ENCODE assay signal across 18 cellular contexts in genomic region chr5:92002875-92003274, GRCh38.
DNase-seq lines count a peak whose midpoint lies in the region; TF ChIP-seq lines count a peak whose summit lies in the region.
"Had no signal": no experiment of that assay in that cellular context is flagged by ENCODE, and none has a peak within 500 bp of the region (broad histone marks: within the 10 kb centered on the region; RNA-seq: fewer than 3 reads in every experiment).

No MANE protein-coding gene starts in this region.

- H3K27ac ChIP-seq in neural progenitor cell: no peak overlapping the region
- H3K27ac ChIP-seq: BLaER1 treated with 17β-estradiol and CSF1 and Interleukin-3, amounts not matched to agents 10 nM and 100 nM; HL-60 had no signal

- no peaks in the 10 kb centered on the region for H3K79me2 ChIP-seq in neural progenitor cell (ENCODE audit: low read depth)

- H3K9ac ChIP-seq in adipocyte (ENCODE audit: low read length) (no peak overlapping the region), neural progenitor cell (no peak overlapping the region)
- H3K9ac ChIP-seq: BLaER1 treated with 17β-estradiol and CSF1 and Interleukin-3, amounts not matched to agents 10 nM and 100 nM had no signal

- H3K9me3 Mint-ChIP-seq in neural progenitor cell: no peaks in the 10 kb centered on the region
- H3K9me3 Mint-ChIP-seq: GM23338 had no signal

- CTCF ChIA-PET in GM10248 (lab: Yijun Ruan, JAX): interaction anchor here (1.5 kb wide), 1 partner anchor 15 kb away, joined by 3 read pairs; no protein-coding TSS in a partner anchor

- H3K36me3 Mint-ChIP-seq in neural progenitor cell: no peaks in the 10 kb centered on the region
- H3K36me3 Mint-ChIP-seq: CD4-positive, alpha-beta memory T cell had no signal

- H3K4me1 ChIP-seq in adipocyte (ENCODE audit: control insufficient read depth, insufficient read depth, low read length): no peaks in the 10 kb centered on the region
- no peaks in the 10 kb centered on the region for H3K4me1 ChIP-seq in neural progenitor cell

- no peaks in the 10 kb centered on the region for H3K27me3 Mint-ChIP-seq in neural progenitor cell (ENCODE audit: insufficient read depth, low read depth)
- H3K27me3 Mint-ChIP-seq: CD4-positive, alpha-beta memory T cell had no signal

- no peaks in the 10 kb centered on the region for H3F3A ChIP-seq in neural progenitor cell (ENCODE audit: low read depth)

- POLR2A ChIA-PET in GM10248 (lab: Yijun Ruan, JAX): no interaction called here

- H3K4me3 Mint-ChIP-seq in neural progenitor cell: no peak overlapping the region
- H3K4me3 Mint-ChIP-seq: CD4-positive, alpha-beta memory T cell; GM23338 had no signal

- no peak overlapping the region for H3K4me2 ChIP-seq in neural progenitor cell
- H3K4me2 ChIP-seq: BLaER1 treated with 17β-estradiol and CSF1 and Interleukin-3, amounts not matched to agents 10 nM and 100 nM; GM23338 had no signal

- H3K9me3 ChIP-seq in adipocyte (ENCODE audit: control insufficient read depth, low read length): no peaks in the 10 kb centered on the region
- no peaks in the 10 kb centered on the region for H3K9me3 ChIP-seq in neural progenitor cell (ENCODE audit: low read depth)
- H3K9me3 ChIP-seq: BLaER1 treated with 17β-estradiol and CSF1 and Interleukin-3, amounts not matched to agents 10 nM and 100 nM had no signal

- DNase-seq in AG08395 (ENCODE audit: low spot score): peak; percentile 0
- peak; percentile 30 for DNase-seq in EH (ENCODE audit: low read depth)
- peak; percentile 54 for DNase-seq in adipocyte (ENCODE audit: low read depth)
- peak; percentile 62 for DNase-seq in fibroblast of villous mesenchyme (ENCODE audit: low read depth)
- DNase-seq in NCI-H2171 treated with DMSO at 0.1 percent for 48 hours (lab: John Stamatoyannopoulos, UW): no peak
- no peak for DNase-seq in GM10248 (ENCODE audit: extremely low spot score)
- DNase-seq in neural progenitor cell (ENCODE audit: low spot score): no peak
- DNase-seq in T-helper 1 cell: no peak
- DNase-seq: ACHN; AML-193; CD4-positive, alpha-beta memory T cell; DMS79; EL; H7 had no signal

- no peaks in the 10 kb centered on the region for H3K36me3 ChIP-seq in adipocyte (ENCODE audit: control insufficient read depth, insufficient read depth, low read length, severe bottlenecking)
- no peaks in the 10 kb centered on the region for H3K36me3 ChIP-seq in neural progenitor cell
- H3K36me3 ChIP-seq: BLaER1 treated with 17β-estradiol and CSF1 and Interleukin-3, amounts not matched to agents 10 nM and 100 nM had no signal

- TF ChIP-seq CTCF in fibroblast of villous mesenchyme (IDR thresholded peaks at IDR 0.05; ENCODE audit: insufficient read depth, low read depth, low read length) (no peak), GM10248 (IDR thresholded peaks at IDR 0.05; ENCODE audit: control extremely low read depth, extremely low read depth, low read depth, missing control alignments) (no peak), neural progenitor cell (IDR thresholded peaks at IDR 0.05) (no peak)

- H4K20me1 ChIP-seq in neural progenitor cell (ENCODE audit: low read depth): no peaks in the 10 kb centered on the region
- H4K20me1 ChIP-seq: BLaER1 treated with 17β-estradiol and CSF1 and Interleukin-3, amounts not matched to agents 10 nM and 100 nM had no signal

- H2AFZ ChIP-seq in neural progenitor cell (replicated peaks): no peak overlapping the region
- H2AFZ ChIP-seq: GM23338 had no signal

- H3K27ac Mint-ChIP-seq in neural progenitor cell: no peak overlapping the region
- H3K27ac Mint-ChIP-seq: CD4-positive, alpha-beta memory T cell; GM23338 had no signal

- H3K4me1 Mint-ChIP-seq in neural progenitor cell: peaks cover 15% of the 10 kb centered on the region
- H3K4me1 Mint-ChIP-seq: CD4-positive, alpha-beta memory T cell had no signal

- H3K27me3 ChIP-seq in adipocyte (replicated peaks; ENCODE audit: control insufficient read depth, insufficient read depth, low read length): no peaks in the 10 kb centered on the region
- no peaks in the 10 kb centered on the region for H3K27me3 ChIP-seq in neural progenitor cell
- H3K27me3 ChIP-seq: BLaER1 treated with 17β-estradiol and CSF1 and Interleukin-3, amounts not matched to agents 10 nM and 100 nM had no signal

- H3K4me3 ChIP-seq in adipocyte (ENCODE audit: low read length) (no peak overlapping the region), fibroblast of villous mesenchyme (ENCODE audit: low read depth, low read length) (no peak overlapping the region), neural progenitor cell (no peak overlapping the region)
- H3K4me3 ChIP-seq: BLaER1 treated with 17β-estradiol and CSF1 and Interleukin-3, amounts not matched to agents 10 nM and 100 nM; GM23338; K562 had no signal

Comparison
In these comparisons a context has a peak if more than half of its experiments do, and no peak if none do; other contexts are left out.
1. DNase-seq: peak in AG08395 (single experiment), EH (single experiment), adipocyte (single experiment) and fibroblast of villous mesenchyme (single experiment); none in NCI-H2171 treated with DMSO at 0.1 percent for 48 hours (single experiment), GM10248 (single experiment), neural progenitor cell (single experiment) and T-helper 1 cell (0 of 5).